Comparison of ENCODE assay signal across 2 cellular contexts in the genomic region with DNA sequence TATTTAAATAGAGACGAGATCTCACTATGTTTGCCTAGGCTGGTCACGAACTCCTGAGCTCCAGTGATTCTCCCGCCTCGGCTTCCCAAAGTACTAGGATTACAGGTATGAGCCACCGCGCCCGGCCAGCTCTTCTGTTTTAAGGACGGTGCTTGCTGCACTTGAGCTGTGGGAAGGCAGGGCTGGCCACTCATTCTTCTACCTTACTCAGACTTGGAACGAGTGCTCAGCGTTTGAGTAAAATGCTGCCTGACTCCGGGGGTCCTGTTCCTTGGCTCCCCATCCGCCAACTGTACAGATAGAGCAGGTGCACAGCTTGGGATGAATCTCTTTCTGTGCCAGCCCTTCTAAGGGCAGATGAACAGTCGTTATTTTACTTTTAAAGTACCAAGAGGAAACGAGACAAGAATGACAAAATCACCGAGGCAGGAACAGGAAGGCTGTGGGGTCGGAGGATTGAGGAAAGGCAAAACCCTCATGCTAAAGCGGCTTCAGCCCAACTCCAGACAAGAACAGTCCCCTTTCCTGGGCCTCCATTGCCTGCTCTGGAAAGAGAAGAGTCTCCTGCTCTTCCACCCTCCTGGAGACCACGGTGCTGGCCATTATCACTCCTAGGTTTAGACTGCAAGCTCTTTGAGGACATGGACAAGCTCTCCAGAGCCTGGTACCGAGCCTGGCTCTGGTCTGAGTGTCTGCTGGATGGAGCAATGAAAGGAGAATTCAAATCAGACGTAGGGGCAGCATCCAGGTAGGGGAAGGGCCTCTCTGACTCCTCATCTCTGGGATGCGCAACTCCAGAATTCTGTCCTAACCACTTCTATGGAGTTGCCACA.
TF ChIP-seq lines count a peak whose summit lies in the region.

No MANE protein-coding gene starts in this region.

TF ChIP-seq in IMR-90, 13 proteins besides CTCF, POLR2A, EP300 and RAD21:
- no peak for TF ChIP-seq BHLHE40 (IDR thresholded peaks at IDR 0.05; ENCODE audit: low read depth, low read length)
- TF ChIP-seq, protein P1, sequence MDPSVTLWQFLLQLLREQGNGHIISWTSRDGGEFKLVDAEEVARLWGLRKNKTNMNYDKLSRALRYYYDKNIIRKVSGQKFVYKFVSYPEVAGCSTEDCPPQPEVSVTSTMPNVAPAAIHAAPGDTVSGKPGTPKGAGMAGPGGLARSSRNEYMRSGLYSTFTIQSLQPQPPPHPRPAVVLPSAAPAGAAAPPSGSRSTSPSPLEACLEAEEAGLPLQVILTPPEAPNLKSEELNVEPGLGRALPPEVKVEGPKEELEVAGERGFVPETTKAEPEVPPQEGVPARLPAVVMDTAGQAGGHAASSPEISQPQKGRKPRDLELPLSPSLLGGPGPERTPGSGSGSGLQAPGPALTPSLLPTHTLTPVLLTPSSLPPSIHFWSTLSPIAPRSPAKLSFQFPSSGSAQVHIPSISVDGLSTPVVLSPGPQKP (IDR thresholded peaks at IDR 0.05; ENCODE audit: borderline replicate concordance, low read depth, low read length) = no peak
- TF ChIP-seq MAZ (IDR thresholded peaks at IDR 0.05; ENCODE audit: borderline replicate concordance, low read depth, low read length) = no peak
- TF ChIP-seq SMC3 (IDR thresholded peaks at IDR 0.05; ENCODE audit: low read depth, low read length) = no peak
TF ChIP-seq in IMR-90: peak in this region for 0.

TF ChIP-seq in HepG2, 621 proteins besides CTCF, POLR2A, EP300 and RAD21:
- TF ChIP-seq, protein P2, sequence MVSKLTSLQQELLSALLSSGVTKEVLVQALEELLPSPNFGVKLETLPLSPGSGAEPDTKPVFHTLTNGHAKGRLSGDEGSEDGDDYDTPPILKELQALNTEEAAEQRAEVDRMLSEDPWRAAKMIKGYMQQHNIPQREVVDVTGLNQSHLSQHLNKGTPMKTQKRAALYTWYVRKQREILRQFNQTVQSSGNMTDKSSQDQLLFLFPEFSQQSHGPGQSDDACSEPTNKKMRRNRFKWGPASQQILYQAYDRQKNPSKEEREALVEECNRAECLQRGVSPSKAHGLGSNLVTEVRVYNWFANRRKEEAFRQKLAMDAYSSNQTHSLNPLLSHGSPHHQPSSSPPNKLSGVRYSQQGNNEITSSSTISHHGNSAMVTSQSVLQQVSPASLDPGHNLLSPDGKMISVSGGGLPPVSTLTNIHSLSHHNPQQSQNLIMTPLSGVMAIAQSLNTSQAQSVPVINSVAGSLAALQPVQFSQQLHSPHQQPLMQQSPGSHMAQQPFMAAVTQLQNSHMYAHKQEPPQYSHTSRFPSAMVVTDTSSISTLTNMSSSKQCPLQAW (CRISPR knock-in tag; IDR thresholded peaks at IDR 0.05) = peak; percentile 10; the same call in 1 of the 2 replicates
- 0 out of 2 replicates have a peak, but pooled peaks have one; percentile 18 for TF ChIP-seq MEIS2 (CRISPR knock-in tag; IDR thresholded peaks at IDR 0.05)
- TF ChIP-seq, protein P3, sequence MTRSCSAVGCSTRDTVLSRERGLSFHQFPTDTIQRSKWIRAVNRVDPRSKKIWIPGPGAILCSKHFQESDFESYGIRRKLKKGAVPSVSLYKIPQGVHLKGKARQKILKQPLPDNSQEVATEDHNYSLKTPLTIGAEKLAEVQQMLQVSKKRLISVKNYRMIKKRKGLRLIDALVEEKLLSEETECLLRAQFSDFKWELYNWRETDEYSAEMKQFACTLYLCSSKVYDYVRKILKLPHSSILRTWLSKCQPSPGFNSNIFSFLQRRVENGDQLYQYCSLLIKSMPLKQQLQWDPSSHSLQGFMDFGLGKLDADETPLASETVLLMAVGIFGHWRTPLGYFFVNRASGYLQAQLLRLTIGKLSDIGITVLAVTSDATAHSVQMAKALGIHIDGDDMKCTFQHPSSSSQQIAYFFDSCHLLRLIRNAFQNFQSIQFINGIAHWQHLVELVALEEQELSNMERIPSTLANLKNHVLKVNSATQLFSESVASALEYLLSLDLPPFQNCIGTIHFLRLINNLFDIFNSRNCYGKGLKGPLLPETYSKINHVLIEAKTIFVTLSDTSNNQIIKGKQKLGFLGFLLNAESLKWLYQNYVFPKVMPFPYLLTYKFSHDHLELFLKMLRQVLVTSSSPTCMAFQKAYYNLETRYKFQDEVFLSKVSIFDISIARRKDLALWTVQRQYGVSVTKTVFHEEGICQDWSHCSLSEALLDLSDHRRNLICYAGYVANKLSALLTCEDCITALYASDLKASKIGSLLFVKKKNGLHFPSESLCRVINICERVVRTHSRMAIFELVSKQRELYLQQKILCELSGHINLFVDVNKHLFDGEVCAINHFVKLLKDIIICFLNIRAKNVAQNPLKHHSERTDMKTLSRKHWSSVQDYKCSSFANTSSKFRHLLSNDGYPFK (CRISPR knock-in tag; IDR thresholded peaks at IDR 0.05; ENCODE audit: borderline replicate concordance) = 0 out of 2 replicates have a peak, but pooled peaks have one; percentile 5
- 0 out of 2 replicates have a peak, but pooled peaks have one; percentile 2 for TF ChIP-seq POLR2G (IDR thresholded peaks at IDR 0.05; ENCODE audit: low read depth, low read length)
- TF ChIP-seq TRIM24 (CRISPR knock-in tag; IDR thresholded peaks at IDR 0.05) = no peak
- 0 out of 2 replicates have a peak, but pooled peaks have one; percentile 23 for TF ChIP-seq ZNF564 (CRISPR knock-in tag; IDR thresholded peaks at IDR 0.05)
